In genomic region chr6:138692058-138692977, GRCh38 we compare ENCODE assay signal across 8 cellular contexts.
DNase-seq lines count a peak whose midpoint lies in the region; ATAC-seq, FAIRE-seq and TF ChIP-seq lines count a peak whose summit lies in the region.

No MANE protein-coding gene starts in this region.

- H3K9me3 ChIP-seq in CD8-positive, alpha-beta memory T cell (ENCODE audit: low read length) = no peaks in the 10 kb centered on the region
- H3K9me3 ChIP-seq in neutrophil = no peaks in the 10 kb centered on the region

- DNase-seq in CD8-positive, alpha-beta memory T cell = peak; percentile 8 to 55 (median 43)
- DNase-seq in RKO (ENCODE audit: low spot score) = peak; percentile 66
- DNase-seq in activated naive CD4-positive, alpha-beta T cell treated with anti-CD3 and anti-CD28 coated beads, Interleukin-2, amount 10 ng/mL, durations not matched to agents 7 days and 5 days = peak; percentile 67
- DNase-seq in globus pallidus (ENCODE audit: low spot score) = peak; percentile 57
- DNase-seq in urothelium cell line (ENCODE audit: low spot score) = peak; percentile 91

- POLR2A ChIA-PET in CD8-positive, alpha-beta memory T cell (lab: Charles Lee) = interaction anchor here (0.6 kb wide), 1 partner anchor 187 kb away, joined by 3 read pairs; no protein-coding TSS in a partner anchor

- H3K36me3 ChIP-seq in CD8-positive, alpha-beta memory T cell (ENCODE audit: insufficient read depth, low read length) = no peaks in the 10 kb centered on the region
- no peaks in the 10 kb centered on the region for H3K36me3 ChIP-seq in neutrophil

- peak overlapping the region; percentile 80 to 96 (median 84) for H3K4me3 Mint-ChIP-seq in CD8-positive, alpha-beta memory T cell
- peak overlapping the region; percentile 74 for H3K4me3 Mint-ChIP-seq in activated naive CD4-positive, alpha-beta T cell treated with anti-CD3 and anti-CD28 coated beads, Interleukin-2, amount 10 ng/mL, durations not matched to agents 7 days and 5 days

- CTCF ChIA-PET in CD8-positive, alpha-beta memory T cell (lab: Charles Lee) = interaction anchor here (0.6 to 2.2 kb wide), 7 partner anchors 10 to 672 kb away, joined by 3 to 9 read pairs (median 3); no protein-coding TSS in a partner anchor
- CTCF ChIA-PET in activated naive CD4-positive, alpha-beta T cell treated with anti-CD3 and anti-CD28 coated beads, Interleukin-2, amount 10 ng/mL, durations not matched to agents 7 days and 5 days (lab: Charles Lee) = interaction anchor here (0.7 to 4.1 kb wide), 10 partner anchors 11 to 672 kb away, joined by 3 to 19 read pairs (median 3); no protein-coding TSS in a partner anchor

- no peak overlapping the region for H3K4me3 ChIP-seq in CD8-positive, alpha-beta memory T cell (ENCODE audit: low read length)
- peak overlapping the region; percentile 64 to 65 for H3K4me3 ChIP-seq in neutrophil (ENCODE audit: low read depth in 1 of 2, low read length in 1 of 2)

- ATAC-seq in GM19397 (IDR thresholded peaks at IDR 0.05; ENCODE audit: unreplicated experiment) (peak; percentile 67), HG03460 (IDR thresholded peaks at IDR 0.05; ENCODE audit: unreplicated experiment) (peak; percentile 66)

- H3K27me3 ChIP-seq in CD8-positive, alpha-beta memory T cell (ENCODE audit: insufficient read depth, low read length, poor library complexity, severe bottlenecking) = peaks cover 8% of the 10 kb centered on the region
- peaks cover 62% of the 10 kb centered on the region for H3K27me3 ChIP-seq in neutrophil

- H3K36me3 Mint-ChIP-seq in CD8-positive, alpha-beta memory T cell = no peaks in the 10 kb centered on the region
- H3K36me3 Mint-ChIP-seq in activated naive CD4-positive, alpha-beta T cell treated with anti-CD3 and anti-CD28 coated beads, Interleukin-2, amount 10 ng/mL, durations not matched to agents 7 days and 5 days = no peaks in the 10 kb centered on the region

- peaks cover 4% of the 10 kb centered on the region for H3K4me1 ChIP-seq in CD8-positive, alpha-beta memory T cell (ENCODE audit: insufficient read depth, low read length)
- H3K4me1 ChIP-seq in neutrophil (ENCODE audit: control insufficient read depth in 1 of 2, insufficient read depth in 1 of 2, low read depth in 1 of 2, low read length in 1 of 2) = peaks cover 12 to 13% of the 10 kb centered on the region in 2 experiments

- H3K27ac Mint-ChIP-seq in CD8-positive, alpha-beta memory T cell = peak overlapping the region in 3 of 8 donors; percentile 15 to 91 (median 53)
- no peak overlapping the region for H3K27ac Mint-ChIP-seq in activated naive CD4-positive, alpha-beta T cell treated with anti-CD3 and anti-CD28 coated beads, Interleukin-2, amount 10 ng/mL, durations not matched to agents 7 days and 5 days

- peaks cover 8 to 12% (median 11%) of the 10 kb centered on the region in 3 donors for H3K4me1 Mint-ChIP-seq in CD8-positive, alpha-beta memory T cell
- peaks cover 11% of the 10 kb centered on the region for H3K4me1 Mint-ChIP-seq in activated naive CD4-positive, alpha-beta T cell treated with anti-CD3 and anti-CD28 coated beads, Interleukin-2, amount 10 ng/mL, durations not matched to agents 7 days and 5 days

- no peak overlapping the region for H3K27ac ChIP-seq in CD8-positive, alpha-beta memory T cell (ENCODE audit: low read depth, low read length)
- peak overlapping the region; percentile 52 for H3K27ac ChIP-seq in neutrophil

- H3K27me3 Mint-ChIP-seq in CD8-positive, alpha-beta memory T cell = peaks cover 10 to 37% of the 10 kb centered on the region in 2 donors
- H3K27me3 Mint-ChIP-seq in activated naive CD4-positive, alpha-beta T cell treated with anti-CD3 and anti-CD28 coated beads, Interleukin-2, amount 10 ng/mL, durations not matched to agents 7 days and 5 days = peaks cover 60% of the 10 kb centered on the region

- no peaks in the 10 kb centered on the region for H3K9me3 Mint-ChIP-seq in CD8-positive, alpha-beta memory T cell
- H3K9me3 Mint-ChIP-seq in activated naive CD4-positive, alpha-beta T cell treated with anti-CD3 and anti-CD28 coated beads, Interleukin-2, amount 10 ng/mL, durations not matched to agents 7 days and 5 days = no peaks in the 10 kb centered on the region

- peak; percentile 52 for TF ChIP-seq CTCF in neutrophil (IDR thresholded peaks at IDR 0.05)

- peak; percentile 75 for FAIRE-seq in urothelium cell line (lab: Jason Lieb, UNC)
